31 cellular contexts compared by ENCODE assay signal in the genomic region with DNA sequence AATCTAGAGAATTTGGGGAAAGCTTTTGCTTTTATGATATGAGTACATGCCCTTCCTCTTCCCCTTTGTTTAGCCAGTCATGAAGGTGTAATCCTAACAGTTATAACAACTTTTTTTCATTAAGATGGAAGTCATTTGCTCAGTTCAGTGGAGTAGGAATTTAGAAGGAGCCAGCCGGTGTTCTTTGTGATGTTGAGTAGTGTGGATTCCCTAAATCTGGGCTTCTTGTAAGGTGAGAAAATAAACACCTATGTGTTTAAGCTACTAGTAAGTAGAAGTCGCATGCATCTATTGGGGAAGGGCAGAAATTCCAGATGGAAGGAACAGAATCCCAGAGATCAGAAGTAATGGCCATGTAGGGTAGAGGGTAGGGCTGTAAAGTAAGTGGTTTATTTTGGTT.
"Had no signal": no experiment of that assay in that cellular context is flagged by ENCODE, and none has a peak within 500 bp of the region (broad histone marks: within the 10 kb centered on the region; RNA-seq: fewer than 3 reads in every experiment).

No MANE protein-coding gene starts in this region.

- H3K27ac Mint-ChIP-seq: activated CD4-positive, alpha-beta T cell treated with anti-CD3 and anti-CD28 coated beads for 36 hours; activated CD4-positive, alpha-beta T cell treated with anti-CD3 and anti-CD28 coated beads, Interleukin-2, amount 10 ng/mL, durations not matched to agents 7 days and 5 days; activated CD8-positive, alpha-beta T cell treated with anti-CD3 and anti-CD28 coated beads, Interleukin-2, amount 10 ng/mL, durations not matched to agents 7 days and 5 days; activated naive CD4-positive, alpha-beta T cell treated with anti-CD3 and anti-CD28 coated beads for 36 hours; activated naive CD4-positive, alpha-beta T cell treated with anti-CD3 and anti-CD28 coated beads, Interleukin-2, amount 50 U/mL, for 72 hours; activated T-cell treated with anti-CD3 and anti-CD28 coated beads, Interleukin-2, amount 50 U/mL, for 24 hours; activated T-helper 2 cell treated with anti-CD3 and anti-CD28 coated beads, Interferon-gamma antibody, Interleukin-2, Interleukin-4, amounts not matched to agents 10 μg/mL and 5 μg/mL and 100 μg/mL, durations not matched to agents 14 hours and 24 hours and 36 hours; brain; T-helper 1 cell treated with Interleukin-12 subunit alpha and Interleukin-12 subunit beta and Interleukin-4 antibody, amounts not matched to agents 30 μg/mL and 1 μg/mL, for 36 hours; T-helper 2 cell treated with Interferon-gamma antibody and Interleukin-4, amounts not matched to agents 5 μg/mL and 100 μg/mL, for 36 hours had no signal

- H3K36me3 ChIP-seq: adrenal gland, SJSA1 had no signal

- H3K9me3 ChIP-seq: adrenal gland, SJSA1, SK-N-SH had no signal

- H3K27ac ChIP-seq: adrenal gland, KMS-11, SJSA1 had no signal

- H3K36me3 Mint-ChIP-seq: brain had no signal

- DNase-seq: activated CD4-positive, alpha-beta T cell treated with anti-CD3 and anti-CD28 coated beads for 36 hours; activated CD4-positive, alpha-beta T cell treated with anti-CD3 and anti-CD28 coated beads, Interleukin-2, amount 10 ng/mL, durations not matched to agents 7 days and 5 days; activated CD4-positive, alpha-beta T cell treated with anti-CD3 and anti-CD28 coated beads, Interleukin-2, amount 50 U/mL, for 48 hours; activated CD8-positive, alpha-beta T cell treated with anti-CD3 and anti-CD28 coated beads, Interleukin-2, amount 10 ng/mL, durations not matched to agents 7 days and 5 days; activated gamma-delta T cell treated with Interleukin-2 at 50 U/mL for 16 hours; activated naive CD4-positive, alpha-beta T cell treated with anti-CD3 and anti-CD28 coated beads for 36 hours; activated T-cell treated with anti-CD3 and anti-CD28 coated beads, Interleukin-2, amount 50 U/mL, for 24 hours; adrenal gland; caudate nucleus; cerebellar nuclear complex; NCI-H1092 treated with DMSO at 0.1 percent for 48 hours; NCI-H1417; NCI-H146; NCI-H187; NCI-H2029 treated with DMSO at 0.1 percent for 48 hours; NCI-H2107; NCI-H2171; NCI-H510A; NCI-H526; NCI-H748 treated with DMSO at 0.1 percent for 48 hours; OCI-M1; SHP77 treated with DMSO at 0.1 percent for 48 hours; SK-N-SH had no signal

- H3K4me3 ChIP-seq: adrenal gland, SJSA1 had no signal

- H3K27me3 Mint-ChIP-seq: activated CD4-positive, alpha-beta T cell treated with anti-CD3 and anti-CD28 coated beads for 36 hours; activated CD4-positive, alpha-beta T cell treated with anti-CD3 and anti-CD28 coated beads, Interleukin-2, amount 10 ng/mL, durations not matched to agents 7 days and 5 days; activated T-cell treated with anti-CD3 and anti-CD28 coated beads, Interleukin-2, amount 50 U/mL, for 24 hours; brain had no signal

- ATAC-seq: activated CD4-positive, CD25-positive, alpha-beta regulatory T cell treated with anti-CD3 and anti-CD28 coated beads, Interleukin-2, amount 50 U/mL, for 24 hours; activated CD8-positive, alpha-beta T cell treated with anti-CD3 and anti-CD28 coated beads, Interleukin-2, amount 10 ng/mL, durations not matched to agents 7 days and 5 days had no signal

- H3K4me3 Mint-ChIP-seq: activated CD4-positive, alpha-beta T cell treated with anti-CD3 and anti-CD28 coated beads for 36 hours; activated CD4-positive, alpha-beta T cell treated with anti-CD3 and anti-CD28 coated beads, Interleukin-2, amount 10 ng/mL, durations not matched to agents 7 days and 5 days; activated CD8-positive, alpha-beta T cell treated with anti-CD3 and anti-CD28 coated beads, Interleukin-2, amount 10 ng/mL, durations not matched to agents 7 days and 5 days; activated naive CD4-positive, alpha-beta T cell treated with anti-CD3 and anti-CD28 coated beads for 36 hours; activated T-cell treated with anti-CD3 and anti-CD28 coated beads, Interleukin-2, amount 50 U/mL, for 24 hours; brain; T-helper 1 cell treated with Interleukin-12 subunit alpha and Interleukin-12 subunit beta and Interleukin-4 antibody, amounts not matched to agents 30 μg/mL and 1 μg/mL, for 36 hours; T-helper 2 cell treated with Interferon-gamma antibody and Interleukin-4, amounts not matched to agents 5 μg/mL and 100 μg/mL, for 36 hours had no signal

- H3K9me3 Mint-ChIP-seq: activated CD4-positive, alpha-beta T cell treated with anti-CD3 and anti-CD28 coated beads, Interleukin-2, amount 10 ng/mL, durations not matched to agents 7 days and 5 days; brain; T-helper 1 cell treated with Interleukin-12 subunit alpha and Interleukin-12 subunit beta and Interleukin-4 antibody, amounts not matched to agents 30 μg/mL and 1 μg/mL, for 36 hours had no signal

- H3K4me1 ChIP-seq: adrenal gland, SJSA1 had no signal

- H3K4me1 Mint-ChIP-seq: activated CD4-positive, alpha-beta T cell treated with anti-CD3 and anti-CD28 coated beads for 36 hours; activated CD4-positive, alpha-beta T cell treated with anti-CD3 and anti-CD28 coated beads, Interleukin-2, amount 10 ng/mL, durations not matched to agents 7 days and 5 days had no signal

- H3K27me3 ChIP-seq: adrenal gland, SJSA1 had no signal
